In the genomic region with DNA sequence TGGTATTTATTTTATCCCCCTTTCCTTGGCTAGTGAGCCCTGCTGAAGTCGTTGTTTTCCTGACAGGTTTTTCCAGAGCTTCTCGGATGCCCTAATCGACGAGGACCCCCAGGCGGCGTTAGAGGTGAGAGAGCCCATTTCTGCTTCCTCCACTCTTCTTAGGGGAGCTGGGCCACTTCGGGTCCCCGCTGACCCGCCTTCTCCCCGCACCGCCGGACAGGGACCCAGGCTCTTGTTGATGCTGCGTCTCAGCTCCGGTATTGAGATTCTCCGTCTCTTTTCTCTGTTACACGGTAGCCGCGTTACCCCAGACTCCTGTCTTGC, we compare ENCODE assay signal across 1 cellular context.
TF ChIP-seq lines count a peak whose summit lies in the region.

No MANE protein-coding gene starts in this region.

TF ChIP-seq in K562, 482 proteins besides CTCF, POLR2A, EP300 and RAD21 (continues in another document):
- TF ChIP-seq ZBTB11 (CRISPR knock-in tag; IDR thresholded peaks at IDR 0.05) = peak in 1 of 3 experiments; percentile 95; a peak in 2 of 6 replicates
- TF ChIP-seq, protein P1, sequence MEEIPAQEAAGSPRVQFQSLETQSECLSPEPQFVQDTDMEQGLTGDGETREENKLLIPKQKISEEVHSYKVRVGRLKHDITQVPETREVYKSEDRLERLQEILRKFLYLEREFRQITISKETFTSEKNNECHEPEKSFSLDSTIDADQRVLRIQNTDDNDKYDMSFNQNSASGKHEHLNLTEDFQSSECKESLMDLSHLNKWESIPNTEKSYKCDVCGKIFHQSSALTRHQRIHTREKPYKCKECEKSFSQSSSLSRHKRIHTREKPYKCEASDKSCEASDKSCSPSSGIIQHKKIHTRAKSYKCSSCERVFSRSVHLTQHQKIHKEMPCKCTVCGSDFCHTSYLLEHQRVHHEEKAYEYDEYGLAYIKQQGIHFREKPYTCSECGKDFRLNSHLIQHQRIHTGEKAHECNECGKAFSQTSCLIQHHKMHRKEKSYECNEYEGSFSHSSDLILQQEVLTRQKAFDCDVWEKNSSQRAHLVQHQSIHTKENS (CRISPR knock-in tag; IDR thresholded peaks at IDR 0.05) = no peak
- no peak for TF ChIP-seq GABPA (tag; conservative IDR thresholded peaks at IDR 0.05; ENCODE audit: low read depth)
- TF ChIP-seq PHF8 (IDR thresholded peaks at IDR 0.05; ENCODE audit: borderline replicate concordance, low read length) = peak; percentile 45; the same call in 1 of the 2 replicates
- TF ChIP-seq RBBP5 (IDR thresholded peaks at IDR 0.05; ENCODE audit: borderline replicate concordance, insufficient read depth, low read length, poor library complexity, severe bottlenecking) = peak; percentile 45
- no peak for TF ChIP-seq PATZ1 (CRISPR knock-in tag; IDR thresholded peaks at IDR 0.05; ENCODE audit: borderline replicate concordance)
- peak; percentile 2; the same call in 1 of the 2 replicates for TF ChIP-seq ZBTB40 (IDR thresholded peaks at IDR 0.05)
- no peak for TF ChIP-seq ZBTB40 (CRISPR knock-in tag; IDR thresholded peaks at IDR 0.05)
- TF ChIP-seq ZNF407 (IDR thresholded peaks at IDR 0.05; ENCODE audit: low read depth) = peak; percentile 2; the same call in 1 of the 2 replicates
- TF ChIP-seq ATF7 (IDR thresholded peaks at IDR 0.05) = 0 out of 2 replicates have a peak, but pooled peaks have one; percentile 2
- peak; percentile 4; the same call in 1 of the 2 replicates for TF ChIP-seq C11orf30 (IDR thresholded peaks at IDR 0.05; ENCODE audit: low read depth)
- 0 out of 4 replicates have a peak, but pooled peaks of 1 of the 2 experiments have one; percentile 1 for TF ChIP-seq MAZ (CRISPR knock-in tag; conservative IDR thresholded peaks at IDR 0.05 in 1 of 2, IDR thresholded peaks at IDR 0.05 in 1 of 2)
- TF ChIP-seq TRIM25 (IDR thresholded peaks at IDR 0.05; ENCODE audit: borderline replicate concordance) = no peak
